ENCODE assay signal across 8 cellular contexts in the genomic region with DNA sequence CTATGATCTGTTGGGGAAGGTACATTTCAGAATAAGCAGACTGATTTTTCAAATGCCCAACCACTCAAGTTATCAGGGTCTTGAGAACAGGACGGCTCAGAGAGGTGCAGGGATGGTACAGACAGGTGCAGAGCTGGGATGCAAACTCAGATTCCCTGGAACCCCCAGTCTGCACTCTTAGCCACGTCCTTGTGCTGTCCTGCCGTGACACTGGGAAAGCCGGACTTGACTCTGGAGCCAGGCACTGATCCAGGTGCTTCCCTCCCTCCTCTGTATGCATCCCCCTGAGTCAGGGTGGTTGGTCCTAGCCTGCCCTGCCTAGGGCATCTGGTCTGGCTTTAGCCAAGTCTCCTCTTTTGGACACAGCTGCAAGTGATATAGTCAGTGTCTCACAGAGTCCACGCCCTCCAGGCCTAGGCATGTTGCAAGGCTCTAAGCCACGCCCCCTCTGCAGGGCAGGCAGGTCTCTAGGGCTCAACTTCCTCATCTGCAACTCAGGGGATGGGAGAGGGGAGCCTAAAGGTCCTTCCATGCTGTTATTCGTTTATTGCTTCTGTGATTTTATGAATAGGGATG.
DNase-seq lines count a peak whose midpoint lies in the region; ATAC-seq and TF ChIP-seq lines count a peak whose summit lies in the region.

No MANE protein-coding gene starts in this region.

- no peaks in the 10 kb centered on the region for H3K36me3 Mint-ChIP-seq in activated B cell treated with CpG ODN at 0.5 μM for 24 hours (ENCODE audit: low read depth)

- intact Hi-C loops in activated B cell treated with CpG ODN at 0.5 μM for 24 hours (cut with micrococcal nuclease) = loop anchor here (1.0 kb wide), 1 partner anchor 20 kb away; no protein-coding TSS in a partner anchor

- peaks cover 39% of the 10 kb centered on the region for H3K4me1 Mint-ChIP-seq in activated B cell treated with CpG ODN at 0.5 μM for 24 hours

- CTCF ChIA-PET in activated B cell treated with CpG ODN at 0.5 μM for 24 hours (lab: Charles Lee) = no interaction called here

- ATAC-seq in activated B cell treated with CpG ODN at 0.5 μM for 24 hours (ENCODE audit: low read depth) (peak; percentile 98), GM18858 (IDR thresholded peaks at IDR 0.05; ENCODE audit: unreplicated experiment) (no peak)

- H3K9me3 Mint-ChIP-seq in activated B cell treated with CpG ODN at 0.5 μM for 24 hours = no peaks in the 10 kb centered on the region

- DNase-seq in DMS 273 (lab: John Stamatoyannopoulos, UW; ENCODE audit: unreplicated experiment) = peak; percentile 45
- no peak for DNase-seq in DMS 273 treated with DMSO at 0.1 percent for 48 hours (lab: John Stamatoyannopoulos, UW)
- DNase-seq in Kasumi-1 (lab: John Stamatoyannopoulos, UW) = peak; percentile 28 to 45
- peak; percentile 43 for DNase-seq in activated B cell treated with CpG ODN at 0.5 μM for 24 hours
- peak; percentile 53 for DNase-seq in left kidney (ENCODE audit: low read depth, low spot score)
- DNase-seq in SW 1271 (lab: John Stamatoyannopoulos, UW) = no peak
- no peak for DNase-seq in stimulated activated naive CD4-positive, alpha-beta T cell treated with Interleukin-2 at 50 U/mL for 16 hours (lab: John Stamatoyannopoulos, UW)

- H3K27me3 Mint-ChIP-seq in activated B cell treated with CpG ODN at 0.5 μM for 24 hours = no peaks in the 10 kb centered on the region

- POLR2A ChIA-PET in activated B cell treated with CpG ODN at 0.5 μM for 24 hours (lab: Charles Lee) = no interaction called here

- no peak overlapping the region for H3K4me3 Mint-ChIP-seq in activated B cell treated with CpG ODN at 0.5 μM for 24 hours

- TF ChIP-seq CTCF in activated B cell treated with CpG ODN at 0.5 μM for 24 hours (IDR thresholded peaks at IDR 0.05) = no peak

- no peak overlapping the region for H3K27ac Mint-ChIP-seq in activated B cell treated with CpG ODN at 0.5 μM for 24 hours

Comparison
In these comparisons a context has a peak if more than half of its experiments do, and no peak if none do; other contexts are left out.
1. DNase-seq: peak in DMS 273 (single experiment), Kasumi-1 (2 of 2), activated B cell treated with CpG ODN at 0.5 μM for 24 hours (single experiment) and left kidney (single experiment); none in DMS 273 treated with DMSO at 0.1 percent for 48 hours (single experiment), SW 1271 (0 of 2) and stimulated activated naive CD4-positive, alpha-beta T cell treated with Interleukin-2 at 50 U/mL for 16 hours (single experiment).